ENCODE assay signal across 19 cellular contexts in the genomic region with DNA sequence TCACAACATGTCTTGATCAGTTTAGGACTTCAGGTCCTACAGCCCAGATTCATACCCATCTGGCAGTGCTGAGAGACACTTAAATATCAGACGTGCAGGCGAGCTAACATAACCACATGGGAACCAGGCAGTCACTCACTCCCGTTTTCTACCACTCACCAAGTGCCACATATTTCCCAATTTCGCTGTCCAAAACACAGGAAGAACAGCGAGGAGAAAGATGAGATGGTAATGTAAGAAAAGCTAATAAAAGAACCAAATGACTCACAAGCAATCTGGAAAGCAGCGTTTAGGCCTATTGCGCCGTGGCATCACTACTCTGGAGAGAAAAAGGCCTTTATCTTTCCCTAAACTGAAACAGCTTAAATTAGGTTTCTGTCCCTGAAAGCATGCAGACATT.
DNase-seq lines count a peak whose midpoint lies in the region; ATAC-seq, FAIRE-seq and TF ChIP-seq lines count a peak whose summit lies in the region.
"Had no signal": no experiment of that assay in that cellular context is flagged by ENCODE, and none has a peak within 500 bp of the region (broad histone marks: within the 10 kb centered on the region; RNA-seq: fewer than 3 reads in every experiment).

No MANE protein-coding gene starts in this region.

- peak; percentile 17 for FAIRE-seq in GM12892 (lab: Jason Lieb, UNC)
- no peak for FAIRE-seq in D721Med (lab: Jason Lieb, UNC)

- H4K20me1 ChIP-seq in fibroblast of lung (ENCODE audit: control insufficient read depth, extremely low read depth, insufficient read depth, low read length) = no peaks in the 10 kb centered on the region

- no peak overlapping the region for H3K27ac ChIP-seq in fibroblast of lung (ENCODE audit: insufficient read depth, low read length)
- H3K27ac ChIP-seq: HL-60, right atrium auricular region had no signal

- no peak overlapping the region for H3K4me2 ChIP-seq in fibroblast of lung (ENCODE audit: extremely low read depth, insufficient read depth, low read length)
- H3K4me2 ChIP-seq in skeletal muscle satellite cell (ENCODE audit: low read length) = peak overlapping the region; percentile 50

- H3K9me3 ChIP-seq in fibroblast of lung (ENCODE audit: control insufficient read depth, insufficient read depth, low read depth, low read length) (no peaks in the 10 kb centered on the region), skeletal muscle satellite cell (replicated peaks; ENCODE audit: low read length) (no peaks in the 10 kb centered on the region)

- peak overlapping the region; percentile 51 for H2AFZ ChIP-seq in fibroblast of lung (ENCODE audit: low read length)

- H3K36me3 ChIP-seq in fibroblast of lung (ENCODE audit: control insufficient read depth, insufficient read depth, low read length) (no peaks in the 10 kb centered on the region), skeletal muscle satellite cell (ENCODE audit: insufficient read depth, low read length) (no peaks in the 10 kb centered on the region)
- H3K36me3 ChIP-seq: right atrium auricular region had no signal

- H3K4me1 ChIP-seq in fibroblast of lung (ENCODE audit: control insufficient read depth, extremely low read depth, insufficient read depth, low read length) = no peaks in the 10 kb centered on the region
- H3K4me1 ChIP-seq in skeletal muscle satellite cell (ENCODE audit: control insufficient read depth, insufficient read depth, low read length) = peaks cover 8% of the 10 kb centered on the region
- H3K4me1 ChIP-seq: right atrium auricular region had no signal

- H3K9ac ChIP-seq in fibroblast of lung (ENCODE audit: insufficient read depth, low read length) (no peak overlapping the region), skeletal muscle satellite cell (ENCODE audit: low read depth, low read length) (peak overlapping the region; percentile 58)

- ATAC-seq in left lobe of liver = no peak
- ATAC-seq: activated CD8-positive, alpha-beta memory T cell treated with anti-CD3 and anti-CD28 coated beads, Interleukin-2, amount 10 ng/mL, durations not matched to agents 7 days and 5 days; naive thymus-derived CD8-positive, alpha-beta T cell had no signal

- DNase-seq in GM12892 (ENCODE audit: insufficient read length) (no peak), NCI-H2171 (lab: John Stamatoyannopoulos, UW) (peak; percentile 50), fibroblast of lung (ENCODE audit: low read depth in 2 of 2) (peak in 1 of 2 donors; percentile 49), mesenteric fat pad (ENCODE audit: low spot score) (no peak), iPS-NIHi7 (ENCODE audit: extremely low spot score) (no peak), left lobe of liver (ENCODE audit: low spot score) (no peak), D721Med (ENCODE audit: insufficient read length, low spot score) (no peak)
- DNase-seq: activated B cell treated with CpG ODN at 0.5 μM for 24 hours; activated CD8-positive, alpha-beta memory T cell treated with anti-CD3 and anti-CD28 coated beads, Interleukin-2, amount 10 ng/mL, durations not matched to agents 7 days and 5 days; activated naive CD4-positive, alpha-beta T cell treated with Interleukin-2 at 50 U/mL for 16 hours; CD4-positive, CD25-positive, alpha-beta regulatory T cell; GDM1; H9; naive thymus-derived CD8-positive, alpha-beta T cell; NCI-H226; stimulated activated CD4-positive, alpha-beta T cell treated with anti-CD3 and anti-CD28 coated beads, Interleukin-4, amount 100 ng/mL, for 24 hours had no signal

- H3K4me3 ChIP-seq in fibroblast of lung (replicated peaks in 1 of 4; ENCODE audit: control extremely low read depth in 1 of 4, insufficient read depth in 1 of 4, low read depth in 3 of 4, low read length in 4 of 4) (no peak overlapping the region), skeletal muscle satellite cell (ENCODE audit: low read length) (no peak overlapping the region)
- H3K4me3 ChIP-seq: right atrium auricular region had no signal

- H3K27me3 ChIP-seq in fibroblast of lung (ENCODE audit: control insufficient read depth, insufficient read depth, low read length) (no peaks in the 10 kb centered on the region), skeletal muscle satellite cell (ENCODE audit: control insufficient read depth, insufficient read depth, low read length) (no peaks in the 10 kb centered on the region)
- H3K27me3 ChIP-seq: right atrium auricular region had no signal

- TF ChIP-seq CTCF in fibroblast of lung (conservative IDR thresholded peaks at IDR 0.05 in 1 of 2, IDR thresholded peaks at IDR 0.05 in 1 of 2; ENCODE audit: low read depth in 1 of 2, low read length in 2 of 2) (no peak), D721Med (IDR thresholded peaks at IDR 0.05; ENCODE audit: insufficient read depth, missing control alignments) (no peak)

- H3K79me2 ChIP-seq in fibroblast of lung (ENCODE audit: control insufficient read depth, insufficient read depth, low read length) = no peaks in the 10 kb centered on the region

- TF ChIP-seq POLR2A in GM12892 (IDR thresholded peaks at IDR 0.05; ENCODE audit: low read depth, low read length) = no peak
